28 cellular contexts compared by ENCODE assay signal in the genomic region with DNA sequence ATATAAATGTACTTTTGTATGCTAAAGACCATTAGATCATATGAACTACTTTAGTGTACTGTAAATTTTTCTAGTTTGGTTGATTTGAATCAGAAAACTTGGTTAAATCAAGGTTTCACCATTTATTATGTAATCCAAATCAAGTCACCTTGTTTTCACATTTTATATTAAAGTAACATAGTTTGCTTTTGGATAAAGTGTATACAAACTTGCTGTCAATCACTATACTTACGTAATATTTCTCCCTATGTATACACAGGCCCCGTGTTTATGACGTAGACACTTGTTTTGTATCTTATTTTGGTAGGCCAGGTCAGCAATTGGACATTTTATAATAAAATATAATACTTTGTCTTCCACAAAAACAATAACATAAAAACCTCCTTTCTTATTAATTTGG.
"Had no signal": no experiment of that assay in that cellular context is flagged by ENCODE, and none has a peak within 500 bp of the region (broad histone marks: within the 10 kb centered on the region; RNA-seq: fewer than 3 reads in every experiment).

No MANE protein-coding gene starts in this region.

- H3K27ac ChIP-seq: coronary artery, esophagus muscularis mucosa, foreskin keratinocyte, gastroesophageal sphincter, heart left ventricle, hepatocyte, left lung, neural progenitor cell, prostate gland, right atrium auricular region, sigmoid colon, spleen, suprapubic skin, transverse colon, upper lobe of right lung, uterus had no signal

- H3K4me3 Mint-ChIP-seq: naive thymus-derived CD4-positive, alpha-beta T cell; nephron; neural progenitor cell; stimulated activated naive CD8-positive, alpha-beta T cell treated with anti-CD3 and anti-CD28 coated beads, Interleukin-15, amount 100 ng/mL, for 72 hours had no signal

- H3K27me3 Mint-ChIP-seq: naive thymus-derived CD4-positive, alpha-beta T cell; stimulated activated naive CD8-positive, alpha-beta T cell treated with anti-CD3 and anti-CD28 coated beads, Interleukin-15, amount 100 ng/mL, for 72 hours had no signal

- FAIRE-seq: endothelial cell of umbilical vein had no signal

- H3K4me3 ChIP-seq: coronary artery, esophagus muscularis mucosa, gastroesophageal sphincter, heart left ventricle, hepatocyte, left lung, neural progenitor cell, prostate gland, right atrium auricular region, sigmoid colon, spleen, suprapubic skin, transverse colon, upper lobe of right lung, uterus had no signal

- ATAC-seq: foreskin keratinocyte; gastroesophageal sphincter; heart left ventricle; left cardiac atrium; left lung; naive thymus-derived CD4-positive, alpha-beta T cell; stimulated activated naive CD8-positive, alpha-beta T cell treated with anti-CD3 and anti-CD28 coated beads, Interleukin-15, amount 100 ng/mL, for 72 hours; upper lobe of right lung had no signal

- DNase-seq: dermis blood vessel endothelial cell; effector memory CD4-positive, alpha-beta T cell; foreskin keratinocyte; heart left ventricle; left cardiac atrium; left lung; mesendoderm; midbrain; naive thymus-derived CD4-positive, alpha-beta T cell; nucleus accumbens; sigmoid colon; spleen; stimulated activated CD4-positive, alpha-beta T cell treated with anti-CD3 and anti-CD28 coated beads, Interleukin-2, amount 100 ng/mL, for 48 hours; stimulated activated naive CD4-positive, alpha-beta T cell; stimulated activated naive CD8-positive, alpha-beta T cell treated with anti-CD3 and anti-CD28 coated beads, Interleukin-15, amount 100 ng/mL, for 72 hours; transverse colon; upper lobe of right lung; uterus had no signal

- H3K9me3 ChIP-seq: esophagus muscularis mucosa, gastroesophageal sphincter, prostate gland, sigmoid colon, suprapubic skin, transverse colon, upper lobe of right lung, uterus had no signal

- H3K9ac ChIP-seq: neural progenitor cell had no signal

- H3K27ac Mint-ChIP-seq: naive thymus-derived CD4-positive, alpha-beta T cell; nephron; neural progenitor cell; stimulated activated naive CD8-positive, alpha-beta T cell treated with anti-CD3 and anti-CD28 coated beads, Interleukin-15, amount 100 ng/mL, for 72 hours had no signal

- H3K4me2 ChIP-seq: hepatocyte, neural progenitor cell had no signal

- H3K9me3 Mint-ChIP-seq: neural progenitor cell had no signal

- H3K4me1 Mint-ChIP-seq: nephron, neural progenitor cell had no signal

- H3K4me1 ChIP-seq: esophagus muscularis mucosa, foreskin keratinocyte, gastroesophageal sphincter, heart left ventricle, neural progenitor cell, prostate gland, right atrium auricular region, sigmoid colon, spleen, suprapubic skin, transverse colon, upper lobe of right lung, uterus had no signal

- H3K36me3 ChIP-seq: uterus had no signal

- H2AFZ ChIP-seq: hepatocyte, neural progenitor cell had no signal

- H3K27me3 ChIP-seq: esophagus muscularis mucosa, foreskin keratinocyte, gastroesophageal sphincter, heart left ventricle, hepatocyte, left lung, neural progenitor cell, right atrium auricular region, sigmoid colon, spleen, suprapubic skin, transverse colon, upper lobe of right lung, uterus had no signal
